In the genomic region with DNA sequence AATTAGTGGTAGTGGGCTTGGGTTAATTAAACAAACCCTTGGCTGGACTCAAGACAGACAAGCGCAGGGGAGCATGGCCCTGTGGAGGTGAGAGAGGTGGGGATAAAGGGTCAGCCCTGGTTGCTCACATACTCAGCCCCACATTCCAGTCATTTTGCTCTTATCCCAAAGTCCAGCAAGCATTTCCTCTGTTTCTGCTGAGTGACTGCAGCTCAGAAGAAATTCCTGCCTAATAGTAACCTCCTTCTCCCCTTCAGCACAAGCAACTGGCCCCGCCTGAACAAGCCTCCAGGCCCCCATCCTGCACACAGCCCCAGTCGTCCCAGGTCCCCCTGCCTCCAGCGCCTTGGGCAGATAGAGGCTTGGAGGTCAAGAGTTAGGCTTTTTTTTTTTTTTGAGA, we compare ENCODE assay signal across 26 cellular contexts. TPM values are rescaled to one million over a fixed set of nuclear protein-coding genes. Genes with fewer than 3 reads are reported as not detected.
DNase-seq lines count a peak whose midpoint lies in the region; ATAC-seq and TF ChIP-seq lines count a peak whose summit lies in the region.
"Had no signal": no experiment of that assay in that cellular context is flagged by ENCODE, and none has a peak within 500 bp of the region (broad histone marks: within the 10 kb centered on the region; RNA-seq: fewer than 3 reads in every experiment).

No MANE protein-coding gene starts in this region.

- ATAC-seq in lower lobe of right lung (no peak), GM18520 (IDR thresholded peaks at IDR 0.05; ENCODE audit: unreplicated experiment) (no peak)

- 44 to 73% (median 58%) methylated on average over 4 of the region's 4 CpGs for WGBS in stomach, 5 donors

- no peaks in the 10 kb centered on the region for H3K36me3 ChIP-seq in cardiac muscle cell
- H3K36me3 ChIP-seq in lower lobe of right lung, result no peaks in the 10 kb centered on the region
- peaks cover 0 to 39% (median 4%) of the 10 kb centered on the region in 4 donors for H3K36me3 ChIP-seq in stomach

- H3K27ac ChIP-seq in cardiac muscle cell (peak overlapping the region; percentile 56), lower lobe of right lung (no peak overlapping the region), stomach (peak overlapping the region in 2 of 5 donors; percentile 39 to 81), dorsolateral prefrontal cortex (no peak overlapping the region)
- H3K27ac ChIP-seq: GM23248, KMS-11, PC-9 had no signal

- TF ChIP-seq CTCF in cardiac muscle cell (IDR thresholded peaks at IDR 0.05; ENCODE audit: low read depth, low read length) (no peak), chondrocyte (IDR thresholded peaks at IDR 0.05) (no peak), lower lobe of right lung (IDR thresholded peaks at IDR 0.05) (no peak), stomach (IDR thresholded peaks at IDR 0.05) (no peak), dorsolateral prefrontal cortex (IDR thresholded peaks at IDR 0.05 in 54 of 56, conservative IDR thresholded peaks at IDR 0.05 in 2 of 56; ENCODE audit: low read depth in 1 of 56, partially characterized antibody in 56 of 56) (no peak)

- TF ChIP-seq EP300 in stomach (IDR thresholded peaks at IDR 0.05), result no peak

- intact Hi-C loops in cardiac septum (cut with DNase I) (loop anchor here (5.0 kb wide), 1 partner anchor 38 kb away; a partner anchor contains a TSS), lower lobe of right lung (cut with DNase I) (no loop called here), stomach (cut with DNase I; ENCODE audit: low total_unique reads) (no loop called here), dorsolateral prefrontal cortex (cut with DNase I) (loop anchor here (5.0 kb wide), 5 partner anchors 38 to 312 kb away; a partner anchor contains a TSS)

- peaks cover 2% of the 10 kb centered on the region for H3K27me3 Mint-ChIP-seq in chondrocyte (ENCODE audit: low read depth)
- H3K27me3 Mint-ChIP-seq: CD4-positive, CD25-positive, alpha-beta regulatory T cell had no signal

- no peaks in the 10 kb centered on the region for H3K36me3 Mint-ChIP-seq in chondrocyte (ENCODE audit: low read depth)
- H3K36me3 Mint-ChIP-seq: CD4-positive, CD25-positive, alpha-beta regulatory T cell had no signal

- peak overlapping the region; percentile 36 for H3K27ac Mint-ChIP-seq in chondrocyte (ENCODE audit: unreplicated experiment)
- H3K27ac Mint-ChIP-seq: CD4-positive, CD25-positive, alpha-beta regulatory T cell; H9 had no signal

- no peaks in the 10 kb centered on the region for H3K9me3 Mint-ChIP-seq in chondrocyte (ENCODE audit: low read depth)
- H3K9me3 Mint-ChIP-seq: CD4-positive, CD25-positive, alpha-beta regulatory T cell; H9 had no signal

- H3K9me3 ChIP-seq in cardiac muscle cell (ENCODE audit: low read depth) (no peaks in the 10 kb centered on the region), lower lobe of right lung (no peaks in the 10 kb centered on the region), stomach (no peaks in the 10 kb centered on the region)

- H3K4me1 Mint-ChIP-seq in chondrocyte (ENCODE audit: low read depth), result peaks cover 13% of the 10 kb centered on the region

- H3K4me1 ChIP-seq in cardiac muscle cell (ENCODE audit: low read depth), result peaks cover 4% of the 10 kb centered on the region
- peaks cover 6% of the 10 kb centered on the region for H3K4me1 ChIP-seq in lower lobe of right lung
- H3K4me1 ChIP-seq in stomach, result peaks cover 6 to 38% (median 22%) of the 10 kb centered on the region in 4 donors

- no peak overlapping the region for H3K4me3 Mint-ChIP-seq in chondrocyte (ENCODE audit: unreplicated experiment)
- H3K4me3 Mint-ChIP-seq: CD4-positive, CD25-positive, alpha-beta regulatory T cell; H9 had no signal

- peak in 1 of 4 donors; percentile 78 for TF ChIP-seq POLR2A in stomach (IDR thresholded peaks at IDR 0.05)

- H3K27me3 ChIP-seq in cardiac muscle cell (no peaks in the 10 kb centered on the region), lower lobe of right lung (ENCODE audit: low read depth) (no peaks in the 10 kb centered on the region), stomach (no peaks in the 10 kb centered on the region), dorsolateral prefrontal cortex (no peaks in the 10 kb centered on the region)

- DNase-seq in cardiac muscle cell (ENCODE audit: low read depth in 1 of 2, low spot score in 1 of 2) (peak; percentile 45 to 68), cardiac septum (ENCODE audit: low spot score) (no peak), chondrocyte (ENCODE audit: low spot score) (no peak), lower lobe of right lung (peak; percentile 38), stomach (peak; percentile 43), dorsolateral prefrontal cortex (no peak), hepatic stellate cell (ENCODE audit: low spot score) (no peak)
- DNase-seq: 8988T; ACHN; CD4-positive, CD25-positive, alpha-beta regulatory T cell; DMS53; GM23248; H9; IMR-90; MM.1S; NCI-H2029 treated with DMSO at 0.1 percent for 48 hours; NCI-H526 treated with DMSO at 0.1 percent for 48 hours; PC-9; RPMI8226 had no signal

- no peak overlapping the region for H3K4me3 ChIP-seq in cardiac muscle cell
- H3K4me3 ChIP-seq in lower lobe of right lung, result no peak overlapping the region
- H3K4me3 ChIP-seq in stomach, result peak overlapping the region in 2 of 4 donors; percentile 9 to 22
- no peak overlapping the region for H3K4me3 ChIP-seq in dorsolateral prefrontal cortex
- H3K4me3 ChIP-seq: GM23248, PC-9 had no signal

RNA-seq across cellular contexts. Expression of a gene that starts 3.6 kb away (rescaled TPM):
- total RNA-seq in cardiac muscle cell, result 25.8 and 41.0 TPM in 2 replicates
- 34.0 and 57.8 TPM in 2 replicates for polyA plus RNA-seq in cardiac muscle cell
- total RNA-seq in cardiac septum, result 45.6 TPM
- total RNA-seq in chondrocyte, result 10.7 to 12.4 TPM (median 11.6 TPM) in 3 replicates
- total RNA-seq in lower lobe of right lung, result 36.5 TPM
- total RNA-seq in stomach, result 100 to 1,000 TPM in 1 of 5 donors, 10 to 100 TPM in 2, 1 to 10 TPM in 2; 6.4 to 130 (median 12.9) TPM
- polyA plus RNA-seq in stomach, result 10 to 100 TPM; 12.1 to 19.5 (median 14.0) TPM
- total RNA-seq in dorsolateral prefrontal cortex, result 100 to 1,000 TPM in 2 of 120 experiments, 10 to 100 TPM in 118; 13.9 to 125 (median 40.5) TPM

RNA-seq across cellular contexts. Expression of a gene that starts 8.2 kb away (rescaled TPM):
- not detected in 2 replicates for total RNA-seq in cardiac muscle cell
- polyA plus RNA-seq in cardiac muscle cell, result 0.10 TPM in 1 of 2 replicates, not detected in the other
- not detected for total RNA-seq in cardiac septum
- not detected in 3 replicates for total RNA-seq in chondrocyte
- 947 TPM for total RNA-seq in lower lobe of right lung
- over 10,000 TPM in 1 of 5 donors, 1,000 to 10,000 TPM in 3, 100 to 1,000 TPM in 1; 101 to 32,926 (median 1,172) TPM for total RNA-seq in stomach
- polyA plus RNA-seq in stomach, result over 10,000 TPM in 2 of 3 donors, 1,000 to 10,000 TPM in 1; 8,432 to 48,206 (median 26,682) TPM
- total RNA-seq in dorsolateral prefrontal cortex, result 1 to 10 TPM in 11 of 120 experiments, under 1 TPM in 26, not detected in 83; 0.38 to 2.2 (median 0.64) TPM
- total RNA-seq: CD4-positive, CD25-positive, alpha-beta regulatory T cell; Daoy; GM23248; H9; IMR-90; NCI-H460; PC-9; Right ventricle myocardium superior; SK-MEL-5 had no signal
- polyA plus RNA-seq: BJ; CD4-positive, CD25-positive, alpha-beta regulatory T cell; GM23248; IMR-90 had no signal

RNA-seq across cellular contexts. Expression of a gene that starts 40.7 kb away (rescaled TPM):
- total RNA-seq in cardiac muscle cell (24.7 and 25.9 TPM in 2 replicates), cardiac septum (5.7 TPM), chondrocyte (3.0 to 3.8 TPM (median 3.3 TPM) in 3 replicates), lower lobe of right lung (5.9 TPM), stomach (10 to 100 TPM in 1 of 5 donors, 1 to 10 TPM in 3, under 1 TPM in 1; 0.29 to 22.2 (median 3.1) TPM), dorsolateral prefrontal cortex (10 to 100 TPM; 20.4 to 52.8 (median 33.0) TPM)
- polyA plus RNA-seq in cardiac muscle cell (25.3 and 31.6 TPM in 2 replicates), stomach (1 to 10 TPM; 2.9 to 4.4 (median 4.1) TPM)

RNA-seq across cellular contexts. Expression of a gene that starts 41.5 kb away (rescaled TPM):
- total RNA-seq in cardiac muscle cell (1.9 and 22.5 TPM in 2 replicates), cardiac septum (1.7 TPM), chondrocyte (3.1 to 5.9 TPM (median 3.6 TPM) in 3 replicates), lower lobe of right lung (12.1 TPM), stomach (10 to 100 TPM in 3 of 5 donors, 1 to 10 TPM in 2; 4.4 to 77.0 (median 27.8) TPM), dorsolateral prefrontal cortex (1 to 10 TPM in 71 of 120 experiments, under 1 TPM in 17, not detected in 32; 0.36 to 9.2 (median 2.1) TPM)
- polyA plus RNA-seq in cardiac muscle cell (6.4 and 9.3 TPM in 2 replicates), stomach (1 to 10 TPM in 2 of 3 donors, not detected in 1; 1.9 to 4.8 TPM)
- total RNA-seq: CD4-positive, CD25-positive, alpha-beta regulatory T cell; Daoy; IMR-90; SK-MEL-5 had no signal
- polyA plus RNA-seq: CD4-positive, CD25-positive, alpha-beta regulatory T cell; GM23248 had no signal

RNA-seq across cellular contexts. Expression of a gene that starts 48.5 kb away (rescaled TPM):
- total RNA-seq in cardiac muscle cell (113 and 153 TPM in 2 replicates), cardiac septum (127 TPM), chondrocyte (96.1 to 129 TPM (median 97.6 TPM) in 3 replicates), lower lobe of right lung (134 TPM), stomach (100 to 1,000 TPM in 2 of 5 donors, 10 to 100 TPM in 3; 11.9 to 159 (median 68.7) TPM), dorsolateral prefrontal cortex (100 to 1,000 TPM in 56 of 120 experiments, 10 to 100 TPM in 64; 67.4 to 141 (median 99.4) TPM)
- polyA plus RNA-seq in cardiac muscle cell (198 and 232 TPM in 2 replicates), stomach (100 to 1,000 TPM; 308 to 343 (median 323) TPM)

Comparison
In these comparisons a context has a peak if more than half of its experiments do, and no peak if none do; other contexts are left out.
1. DNase-seq: peak in cardiac muscle cell (2 of 2), lower lobe of right lung (single experiment) and stomach (single experiment); none in cardiac septum (single experiment), chondrocyte (single experiment), dorsolateral prefrontal cortex (0 of 10) and hepatic stellate cell (single experiment).
2. RNA of a gene that starts 8.2 kb away (total RNA-seq): 101 to 32,926 TPM in stomach and 947 TPM in lower lobe of right lung (single experiment); 0.38 to 2.2 TPM in dorsolateral prefrontal cortex, not detected in cardiac muscle cell, not detected in cardiac septum (single experiment) and not detected in chondrocyte; every median in the first group is over 10 times any median in the second.
3. intact Hi-C loops: an anchor here in cardiac septum (5.0 kb wide) and dorsolateral prefrontal cortex (5.0 kb wide); none called in lower lobe of right lung and stomach.